Comparison of ENCODE assay signal across 8 cellular contexts in the genomic region with DNA sequence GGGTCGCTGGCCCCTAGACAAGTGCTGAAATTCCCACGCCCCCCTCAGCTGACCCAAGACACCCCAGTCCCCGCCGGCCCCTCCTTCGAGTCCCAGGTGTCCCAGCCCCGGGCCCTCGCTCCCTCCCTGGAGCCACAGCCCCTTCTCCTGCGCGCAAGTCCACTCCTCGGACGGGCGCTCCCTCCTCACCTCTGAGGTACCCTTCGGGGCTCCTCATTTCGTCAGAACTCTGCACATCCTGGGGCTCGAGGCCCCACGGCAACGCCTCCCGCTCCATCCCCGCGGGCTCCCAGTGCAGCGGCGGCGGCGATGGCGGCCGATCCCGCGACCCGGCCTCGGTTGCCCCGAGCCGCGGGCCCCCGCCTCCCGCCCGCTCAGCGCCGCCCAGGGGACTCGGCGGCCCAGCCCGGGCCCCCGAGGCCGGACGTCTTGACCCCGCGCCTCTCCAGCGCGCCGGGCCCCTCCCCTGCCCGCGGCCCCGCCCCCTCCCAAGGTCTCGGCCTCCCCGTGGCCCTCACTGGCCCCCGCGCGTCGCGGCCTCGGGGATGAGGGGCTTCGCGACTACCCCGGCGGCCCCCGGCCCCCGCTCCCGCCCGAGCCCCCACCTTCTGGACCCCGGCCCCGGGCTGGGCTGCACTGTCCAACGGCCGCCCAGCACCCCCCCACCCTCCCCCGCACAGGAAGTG. TPM values are rescaled to one million over a fixed set of nuclear protein-coding genes. Genes with fewer than 3 reads are reported as not detected.
A peak's percentile ranks its signal among the peaks of the same experiment; 100 is the strongest.
DNase-seq lines count a peak whose midpoint lies in the region; ATAC-seq lines count a peak whose summit lies in the region.

A gene (minus strand): TSS at position 430 of the 686 bp plus-strand sequence. CDS start 153 bp downstream, at position 277.

- ATAC-seq in HG02571 (IDR thresholded peaks at IDR 0.05; ENCODE audit: unreplicated experiment) (peak; percentile 30), left ventricle myocardium superior (peak; percentile 64), GM18873 (IDR thresholded peaks at IDR 0.05; ENCODE audit: low FRiP score, unreplicated experiment) (no peak)

- DNase-seq in NCI-H2171 treated with DMSO at 0.1 percent for 48 hours (lab: John Stamatoyannopoulos, UW) (peak; percentile 6), NCI-H2171 (lab: John Stamatoyannopoulos, UW) (no peak), NOMO-1 treated with dmso at 0.1 percent for 144 hours (lab: John Stamatoyannopoulos, UW; ENCODE audit: unreplicated experiment) (peak; percentile 44), amniotic epithelial cell (ENCODE audit: low read depth) (peak; percentile 33), left ventricle myocardium superior (peak; percentile 84), posterior cingulate gyrus (peak in 7 of 10 donors; percentile 10 to 88 (median 30))

- intact Hi-C loops in left ventricle myocardium superior (cut with micrococcal nuclease) = no loop called here
- intact Hi-C loops in posterior cingulate gyrus (cut with DNase I) = loop anchor here (1.0 to 10.0 kb wide), 5 partner anchors 8 to 431 kb away; a partner anchor contains a TSS

RNA-seq across cellular contexts. Expression of the gene that starts here (rescaled TPM):
- 75.4 TPM for total RNA-seq in left ventricle myocardium superior
